Comparison of ENCODE assay signal across 8 cellular contexts in genomic region chr15:22949074-22949547, GRCh38. TPM values are rescaled to one million over a fixed set of nuclear protein-coding genes. Genes with fewer than 3 reads are reported as not detected.
DNase-seq lines count a peak whose midpoint lies in the region; ATAC-seq lines count a peak whose summit lies in the region.

No MANE protein-coding gene starts in this region.

- DNase-seq in AG20443 (ENCODE audit: low spot score) (peak; percentile 84), amniotic epithelial cell (ENCODE audit: low read depth) (peak; percentile 80), iPS DF 4.7 (ENCODE audit: extremely low read depth, low spot score) (peak; percentile 28), G401 (ENCODE audit: low spot score) (no peak)
- peak; percentile 56 for DNase-seq in stimulated activated naive CD8-positive, alpha-beta T cell treated with anti-CD3 and anti-CD28 coated beads, Interleukin-15, Interleukin-2, amounts not matched to agents 100 U/mL and 50 U/mL, for 24 hours

- in situ Hi-C loops in G401 (cut with HindIII; ENCODE audit: low sequenced_read_pairs): no loop called here

- ATAC-seq in GM18909 (IDR thresholded peaks at IDR 0.05; ENCODE audit: poor library complexity, unreplicated experiment) (peak; percentile 93), HG03442 (IDR thresholded peaks at IDR 0.05; ENCODE audit: unreplicated experiment) (peak; percentile 97), HG02763 (IDR thresholded peaks at IDR 0.05; ENCODE audit: unreplicated experiment) (no peak)
- ATAC-seq in stimulated activated naive CD8-positive, alpha-beta T cell treated with anti-CD3 and anti-CD28 coated beads, Interleukin-15, Interleukin-2, amounts not matched to agents 100 U/mL and 50 U/mL, for 24 hours: peak; percentile 84

RNA-seq across cellular contexts. Expression of gene CYFIP1, which starts 31.1 kb away (rescaled TPM):
- 76.1 and 101 TPM in 2 replicates for total RNA-seq in G401 (2014; rRNA removed; shearing (Covaris generic))
